In genomic region chr1:1062364-1063163, GRCh38 we compare ENCODE assay signal across 11 cellular contexts. TPM values are rescaled to one million over a fixed set of nuclear protein-coding genes. Genes with fewer than 3 reads are reported as not detected.
DNase-seq lines count a peak whose midpoint lies in the region; ATAC-seq, FAIRE-seq and TF ChIP-seq lines count a peak whose summit lies in the region.
"Had no signal": no experiment of that assay in that cellular context is flagged by ENCODE, and none has a peak within 500 bp of the region (broad histone marks: within the 10 kb centered on the region; RNA-seq: fewer than 3 reads in every experiment).

No MANE protein-coding gene starts in this region.

- H3K36me3 Mint-ChIP-seq in MCF 10A (ENCODE audit: insufficient read depth, unreplicated experiment): no peaks in the 10 kb centered on the region

- POLR2A ChIA-PET in SK-N-SH (lab: Yijun Ruan, JAX) (no interaction called here), GM12878 (lab: Charles Lee) (interaction anchor here (1.0 to 2.7 kb wide), 3 partner anchors 30 to 49 kb away, joined by 3 to 15 read pairs (median 3); partner anchors contain the start of gene ISG15), MCF 10A (lab: Yijun Ruan, JAX) (interaction anchor here (0.9 to 1.9 kb wide), 5 partner anchors 10 to 78 kb away, joined by 3 to 4 read pairs (median 4); partner anchors contain the start of gene HES4)

- H2AK5ac ChIP-seq in trophoblast cell (ENCODE audit: low read length): no peak overlapping the region

- H3K23ac ChIP-seq in trophoblast cell (ENCODE audit: low read length): no peak overlapping the region

- no peak overlapping the region for H4K12ac ChIP-seq in trophoblast cell (ENCODE audit: low read depth, low read length)

- TF ChIP-seq POLR2A in GM12878 (IDR thresholded peaks at IDR 0.05; ENCODE audit: low read depth, low read length): no peak

- in situ Hi-C loops in GM12878 (cut with MboI): loop anchor here (5.0 kb wide), 2 partner anchors 40 to 80 kb away; partner anchors contain the start of genes AGRN and PERM1

- WGBS in SK-N-SH (ENCODE audit: low lambda C conversion rate): 21% methylated on average over 14 of the region's 29 CpGs
- 43% methylated on average over 15 of the region's 29 CpGs for WGBS in GM12878 (ENCODE audit: insufficient coverage, insufficient replicate concordance, low lambda C conversion rate, missing lambda C conversion rate)
- whole genome bisulfite sequencing in trophoblast cell (ENCODE audit: extremely low coverage, insufficient coverage, insufficient read length): no CpG with 5 or more reads among the region's 29 CpGs

- no peak overlapping the region for H2BK12ac ChIP-seq in trophoblast cell (ENCODE audit: low read length)

- H3K9ac ChIP-seq in SK-N-SH: no peak overlapping the region
- H3K9ac ChIP-seq in GM12878 (ENCODE audit: control insufficient read depth, insufficient read depth, low read length): no peak overlapping the region
- no peak overlapping the region for H3K9ac ChIP-seq in trophoblast cell (ENCODE audit: low read length)

- H3K9me2 ChIP-seq in SK-N-SH: no peaks in the 10 kb centered on the region

- peaks cover 11% of the 10 kb centered on the region for H3K79me1 ChIP-seq in trophoblast cell (ENCODE audit: low read length)

- CTCF ChIA-PET in SK-N-SH (lab: Yijun Ruan, JAX): interaction anchor here (0.8 to 15.4 kb wide), 27 partner anchors 10 to 228 kb away, joined by 3 to 216 read pairs (median 5); partner anchors contain the start of genes AGRN, PERM1 and RNF223
- CTCF ChIA-PET in GM12878 (lab: Yijun Ruan, JAX): interaction anchor here (1.3 to 8.7 kb wide), 9 partner anchors 23 to 188 kb away, joined by 4 to 83 read pairs (median 15); partner anchors contain the start of genes ISG15 and PERM1
- CTCF ChIA-PET in MCF 10A (lab: Yijun Ruan, JAX): interaction anchor here (0.6 to 5.8 kb wide), 14 partner anchors 10 to 353 kb away, joined by 3 to 117 read pairs (median 6); partner anchors contain the start of genes AGRN, CCNL2, ISG15 and PERM1

- TF ChIP-seq RAD21 in SK-N-SH (IDR thresholded peaks at IDR 0.05; ENCODE audit: low read length): no peak
- no peak for TF ChIP-seq RAD21 in GM12878 (IDR thresholded peaks at IDR 0.05; ENCODE audit: insufficient read depth, low read depth, low read length)

- H3F3A ChIP-seq in SK-N-SH (replicated peaks; ENCODE audit: insufficient read depth): peaks cover 13% of the 10 kb centered on the region

- no peaks in the 10 kb centered on the region for H3K79me2 ChIP-seq in SK-N-SH (ENCODE audit: insufficient read depth)
- H3K79me2 ChIP-seq in GM12878 (ENCODE audit: control insufficient read depth, insufficient read depth, low read length): no peaks in the 10 kb centered on the region
- no peaks in the 10 kb centered on the region for H3K79me2 ChIP-seq in trophoblast cell (ENCODE audit: control insufficient read depth, insufficient read depth, low read length, poor library complexity)

- peak overlapping the region; percentile 2 for H4K91ac ChIP-seq in trophoblast cell (ENCODE audit: low read depth, low read length)

- no peak overlapping the region for H2AFZ ChIP-seq in SK-N-SH (ENCODE audit: low read depth)
- no peak overlapping the region for H2AFZ ChIP-seq in GM12878 (ENCODE audit: control insufficient read depth, low read depth, low read length)
- no peak overlapping the region for H2AFZ ChIP-seq in trophoblast cell (ENCODE audit: insufficient read depth, low read length, poor library complexity)

- no peaks in the 10 kb centered on the region for H3K9me3 ChIP-seq in SK-N-SH
- no peaks in the 10 kb centered on the region for H3K9me3 ChIP-seq in GM12878 (replicated peaks; ENCODE audit: control insufficient read depth, insufficient read depth, low read length)
- H3K9me3 ChIP-seq in trophoblast cell (ENCODE audit: insufficient read depth, low read depth, low read length): peaks cover 9% of the 10 kb centered on the region
- H3K9me3 ChIP-seq: thyroid gland had no signal

- H3K9me3 Mint-ChIP-seq in MCF 10A (ENCODE audit: unreplicated experiment): no peaks in the 10 kb centered on the region

- BruUV-seq in GM12878 (replicated peaks; lab: Mats Ljungman, UMichigan): no TSS peak
- no TSS peak for BruUV-seq in MCF 10A (replicated peaks; lab: Mats Ljungman, UMichigan)

- no peak overlapping the region for H3K27ac Mint-ChIP-seq in MCF 10A (ENCODE audit: low read depth, unreplicated experiment)

- SMC1A ChIA-PET in GM12878 (lab: Charles Lee; ENCODE audit: uncharacterized antibody, unreplicated experiment): interaction anchor here (0.9 to 2.7 kb wide), 5 partner anchors 23 to 77 kb away, joined by 3 to 24 read pairs (median 11); partner anchors contain the start of gene ISG15

- no peak overlapping the region for H3K14ac ChIP-seq in trophoblast cell (ENCODE audit: low read length)

- no peak overlapping the region for H3K4ac ChIP-seq in trophoblast cell (ENCODE audit: low read depth, low read length)

- no peak overlapping the region for H4K8ac ChIP-seq in trophoblast cell (ENCODE audit: low read depth, low read length)

- H3K36me3 ChIP-seq in SK-N-SH (replicated peaks in 1 of 2; ENCODE audit: control insufficient read depth in 1 of 2, insufficient read depth in 2 of 2, low read length in 1 of 2): no peaks in the 10 kb centered on the region
- no peaks in the 10 kb centered on the region for H3K36me3 ChIP-seq in GM12878 (ENCODE audit: control insufficient read depth in 2 of 2, insufficient read depth in 2 of 2, low read length in 1 of 2)
- H3K36me3 ChIP-seq in trophoblast cell (ENCODE audit: control insufficient read depth in 1 of 2, insufficient read depth in 2 of 2, low read length in 2 of 2): no peaks in the 10 kb centered on the region
- H3K36me3 ChIP-seq: thyroid gland had no signal

- no peak for TF ChIP-seq EP300 in SK-N-SH (IDR thresholded peaks at IDR 0.05; ENCODE audit: borderline replicate concordance in 1 of 2, low read depth in 1 of 2, low read length in 1 of 2)
- TF ChIP-seq EP300 in GM12878 (IDR thresholded peaks at IDR 0.05; ENCODE audit: borderline replicate concordance in 1 of 2, control insufficient read depth in 1 of 2, low read depth in 2 of 2, low read length in 2 of 2): no peak

- no peak for TF ChIP-seq CTCF in SK-N-SH (IDR thresholded peaks at IDR 0.05)
- no peak for TF ChIP-seq CTCF in GM12878 (IDR thresholded peaks at IDR 0.05 in 2 of 3, conservative IDR thresholded peaks at IDR 0.05 in 1 of 3; ENCODE audit: control insufficient read depth in 2 of 3, extremely low read depth in 1 of 3, insufficient read depth in 1 of 3, low read depth in 3 of 3, low read length in 3 of 3)
- no peak for TF ChIP-seq CTCF in MCF 10A (IDR thresholded peaks at IDR 0.05; ENCODE audit: unreplicated experiment)

- H4K20me1 ChIP-seq in SK-N-SH (ENCODE audit: insufficient read depth) (peaks cover 6% of the 10 kb centered on the region; the same call in 1 of the 2 replicates), GM12878 (ENCODE audit: control insufficient read depth, insufficient read depth) (no peaks in the 10 kb centered on the region)

- no peak overlapping the region for H2BK5ac ChIP-seq in trophoblast cell (ENCODE audit: low read depth, low read length, poor library complexity)

- no peak for ATAC-seq in GM12878

- H3K27me3 ChIP-seq in SK-N-SH (ENCODE audit: insufficient read depth): peaks cover 20% of the 10 kb centered on the region; the same call in 1 of the 2 replicates
- no peaks in the 10 kb centered on the region for H3K27me3 ChIP-seq in GM12878 (replicated peaks in 1 of 2; ENCODE audit: control insufficient read depth in 2 of 2, insufficient read depth in 2 of 2, low read length in 1 of 2)
- peaks cover 10% of the 10 kb centered on the region for H3K27me3 ChIP-seq in trophoblast cell (ENCODE audit: insufficient read depth, low read length)
- H3K27me3 ChIP-seq: thyroid gland had no signal

- H3K27ac ChIP-seq in SK-N-SH (ENCODE audit: low read depth in 2 of 2, low read length in 1 of 2) (no peak overlapping the region), GM12878 (ENCODE audit: control insufficient read depth, insufficient read depth) (no peak overlapping the region; the same call in 1 of the 2 replicates), trophoblast cell (ENCODE audit: low read depth, low read length) (no peak overlapping the region)
- H3K27ac ChIP-seq: thyroid gland had no signal

- no peak overlapping the region for H3K4me3 Mint-ChIP-seq in MCF 10A (ENCODE audit: unreplicated experiment)

- peak; percentile 37 for DNase-seq in activated T-cell treated with anti-CD3 and anti-CD28 coated beads, Interleukin-2, amount 50 U/mL, for 1 hour
- DNase-seq in activated T-cell treated with anti-CD3 and anti-CD28 coated beads for 4 hours (no peak), SK-N-SH (peak; percentile 67), GM12878 (ENCODE audit: low read depth, low spot score) (no peak), trophoblast cell (no peak), MCF 10A (ENCODE audit: unreplicated experiment) (no peak), RKO (ENCODE audit: low spot score) (no peak), SW480 (ENCODE audit: low spot score) (no peak)
- DNase-seq: head of caudate nucleus, kidney, thyroid gland had no signal

- H3K18ac ChIP-seq in trophoblast cell (ENCODE audit: low read length): no peak overlapping the region

- RAD21 ChIA-PET in GM12878 (lab: Charles Lee; ENCODE audit: unreplicated experiment): interaction anchor here (0.7 to 3.7 kb wide), 10 partner anchors 23 to 228 kb away, joined by 3 to 58 read pairs (median 10); partner anchors contain the start of genes ISG15 and PERM1

- H2BK120ac ChIP-seq in trophoblast cell (ENCODE audit: insufficient read depth, low read length, poor library complexity): no peak overlapping the region

- no peak for FAIRE-seq in GM12878 (lab: Jason Lieb, UNC)
- FAIRE-seq: kidney had no signal

- no peaks in the 10 kb centered on the region for H3K27me3 Mint-ChIP-seq in MCF 10A (ENCODE audit: insufficient read depth, unreplicated experiment)

- H3K4me1 ChIP-seq in SK-N-SH (ENCODE audit: control insufficient read depth in 1 of 2, insufficient read depth in 2 of 2, low read depth in 1 of 2, low read length in 1 of 2) (peaks cover 0 to 6% of the 10 kb centered on the region in 2 experiments; a peak in 1 of 4 replicates), GM12878 (ENCODE audit: control insufficient read depth, insufficient read depth, low read length) (peaks cover 28% of the 10 kb centered on the region), trophoblast cell (ENCODE audit: control insufficient read depth in 1 of 2, insufficient read depth in 2 of 2, low read length in 2 of 2) (peaks cover 24 to 31% of the 10 kb centered on the region in 2 experiments)

- peaks cover 16% of the 10 kb centered on the region for H3K4me1 Mint-ChIP-seq in MCF 10A (ENCODE audit: insufficient read depth, unreplicated experiment)

- intact Hi-C loops in GM12878 (cut with micrococcal nuclease; ENCODE audit: unreplicated experiment) (loop anchor here (1.0 to 10.0 kb wide), 4 partner anchors 29 to 158 kb away; no protein-coding TSS in a partner anchor), MCF 10A (cut with micrococcal nuclease) (loop anchor here (5.0 kb wide), 1 partner anchor 60 kb away; the partner anchor contains the start of gene HES4)

- H3K4me2 ChIP-seq in SK-N-SH: no peak overlapping the region
- H3K4me2 ChIP-seq in GM12878 (ENCODE audit: control insufficient read depth, insufficient read depth): peak overlapping the region; percentile 78
- no peak overlapping the region for H3K4me2 ChIP-seq in trophoblast cell (ENCODE audit: low read length)

- H3K4me3 ChIP-seq in SK-N-SH (ENCODE audit: low read depth in 2 of 2, low read length in 1 of 2) (no peak overlapping the region), GM12878 (peak overlapping the region; percentile 63), trophoblast cell (ENCODE audit: low read depth, low read length) (no peak overlapping the region)
- H3K4me3 ChIP-seq: thyroid gland had no signal

RNA-seq across cellular contexts. Expression of gene RNF223, which starts 11.5 kb away (rescaled TPM):
- not detected in 2 replicates for polyA plus RNA-seq in SK-N-SH (2012; rRNA removed)
- not detected in 2 replicates for polyA plus RNA-seq in SK-N-SH (2012; cell fraction: cytosol; rRNA removed)
- polyA plus RNA-seq in SK-N-SH (2012; cell fraction: nucleus; rRNA removed): 0.04 TPM in 1 of 2 replicates, not detected in the other
- 0.33 TPM in 1 of 2 replicates, not detected in the other for total RNA-seq in GM12878 (2013; cell fraction: nucleolus; rRNA removed)
- total RNA-seq in GM12878 (2014; rRNA removed): 0.06 TPM in 1 of 2 replicates, not detected in the other
- total RNA-seq in GM12878 (2014; rRNA removed; fragmentation: Illumina TruSeq; extraction: Trizol): not detected in 2 replicates
- total RNA-seq in GM12878 (2021): not detected in 2 replicates
- not detected for polyA plus RNA-seq in GM12878 (2011; ENCODE audit: low read depth)
- not detected in 2 replicates for polyA plus RNA-seq in GM12878 (2011; rRNA removed)
- polyA plus RNA-seq in GM12878 (2011; cell fraction: cytosol; rRNA removed): not detected in 2 replicates
- polyA plus RNA-seq in GM12878 (2011; cell fraction: nucleus; rRNA removed): not detected in 2 replicates
- polyA plus RNA-seq in GM12878 (2012): 0.11 and 0.21 TPM in 2 replicates
- not detected in 2 replicates for polyA plus RNA-seq in GM12878 (2014; fragmentation: Illumina TruSeq; extraction: Trizol)
- polyA plus RNA-seq in GM12878 (2014; fragmentation: Nextera tagmentation; extraction: Ambion mirVana): not detected
- polyA plus RNA-seq in GM12878 (2014; rRNA removed): not detected in 2 replicates
- polyA plus RNA-seq in GM12878 (2016; fragmentation: Nextera tagmentation; extraction: Ambion mirVana): not detected
- polyA minus RNA-seq in GM12878 (2011; rRNA and poly(A)+ RNA removed): not detected in 2 replicates
- not detected in 2 replicates for polyA minus RNA-seq in GM12878 (2011; cell fraction: cytosol; rRNA and poly(A)+ RNA removed)
- not detected in 2 replicates for polyA minus RNA-seq in GM12878 (2011; cell fraction: nucleus; rRNA and poly(A)+ RNA removed)
- polyA plus RNA-seq in trophoblast cell (2013): 3.2 and 3.4 TPM in 2 replicates
- 0.30 and 0.37 TPM in 2 replicates for total RNA-seq in MCF 10A (2022)
- total RNA-seq: thyroid gland had no signal

RNA-seq across cellular contexts. Expression of gene AGRN, which starts 42.6 kb away (rescaled TPM):
- polyA plus RNA-seq in SK-N-SH (2012; rRNA removed): 24.0 and 31.6 TPM in 2 replicates
- 12.6 and 21.4 TPM in 2 replicates for polyA plus RNA-seq in SK-N-SH (2012; cell fraction: cytosol; rRNA removed)
- 141 and 187 TPM in 2 replicates for polyA plus RNA-seq in SK-N-SH (2012; cell fraction: nucleus; rRNA removed)
- 203 and 241 TPM in 2 replicates for total RNA-seq in GM12878 (2013; cell fraction: nucleolus; rRNA removed)
- 10.0 and 11.0 TPM in 2 replicates for total RNA-seq in GM12878 (2014; rRNA removed)
- 3.1 and 3.6 TPM in 2 replicates for total RNA-seq in GM12878 (2014; rRNA removed; fragmentation: Illumina TruSeq; extraction: Trizol)
- 40.4 and 41.8 TPM in 2 replicates for total RNA-seq in GM12878 (2021)
- 16.8 TPM for polyA plus RNA-seq in GM12878 (2011; ENCODE audit: low read depth)
- polyA plus RNA-seq in GM12878 (2011; rRNA removed): 13.3 and 21.7 TPM in 2 replicates
- polyA plus RNA-seq in GM12878 (2011; cell fraction: cytosol; rRNA removed): 32.2 and 37.6 TPM in 2 replicates
- 468 and 475 TPM in 2 replicates for polyA plus RNA-seq in GM12878 (2011; cell fraction: nucleus; rRNA removed)
- 33.2 and 37.4 TPM in 2 replicates for polyA plus RNA-seq in GM12878 (2012)
- polyA plus RNA-seq in GM12878 (2014; fragmentation: Illumina TruSeq; extraction: Trizol): 5.0 and 6.3 TPM in 2 replicates
- polyA plus RNA-seq in GM12878 (2014; fragmentation: Nextera tagmentation; extraction: Ambion mirVana): under 1 TPM; 0.02 TPM
- 23.7 and 25.1 TPM in 2 replicates for polyA plus RNA-seq in GM12878 (2014; rRNA removed)
- under 1 TPM; 0.95 to 0.96 TPM for polyA plus RNA-seq in GM12878 (2016; fragmentation: Nextera tagmentation; extraction: Ambion mirVana)
- 27.1 and 40.5 TPM in 2 replicates for polyA minus RNA-seq in GM12878 (2011; rRNA and poly(A)+ RNA removed)
- 25.4 and 29.5 TPM in 2 replicates for polyA minus RNA-seq in GM12878 (2011; cell fraction: cytosol; rRNA and poly(A)+ RNA removed)
- polyA minus RNA-seq in GM12878 (2011; cell fraction: nucleus; rRNA and poly(A)+ RNA removed): 65.0 and 71.8 TPM in 2 replicates
- polyA plus RNA-seq in trophoblast cell (2013): 92.6 and 100 TPM in 2 replicates
- total RNA-seq in MCF 10A (2022): 286 and 303 TPM in 2 replicates

RNA-seq across cellular contexts. Expression of gene ISG15, which starts 49.3 kb away (rescaled TPM):
- polyA plus RNA-seq in SK-N-SH (2012; rRNA removed): 22.9 and 28.6 TPM in 2 replicates
- 14.3 and 16.1 TPM in 2 replicates for polyA plus RNA-seq in SK-N-SH (2012; cell fraction: cytosol; rRNA removed)
- polyA plus RNA-seq in SK-N-SH (2012; cell fraction: nucleus; rRNA removed): 15.0 and 31.2 TPM in 2 replicates
- total RNA-seq in GM12878 (2013; cell fraction: nucleolus; rRNA removed): 7.8 and 8.2 TPM in 2 replicates
- total RNA-seq in GM12878 (2014; rRNA removed): 357 and 384 TPM in 2 replicates
- total RNA-seq in GM12878 (2014; rRNA removed; fragmentation: Illumina TruSeq; extraction: Trizol): 72.7 and 74.1 TPM in 2 replicates
- total RNA-seq in GM12878 (2021): 282 and 338 TPM in 2 replicates
- 95.7 TPM for polyA plus RNA-seq in GM12878 (2011; ENCODE audit: low read depth)
- 108 and 314 TPM in 2 replicates for polyA plus RNA-seq in GM12878 (2011; rRNA removed)
- polyA plus RNA-seq in GM12878 (2011; cell fraction: cytosol; rRNA removed): 516 and 935 TPM in 2 replicates
- polyA plus RNA-seq in GM12878 (2011; cell fraction: nucleus; rRNA removed): 365 and 403 TPM in 2 replicates
- polyA plus RNA-seq in GM12878 (2012): 362 and 375 TPM in 2 replicates
- polyA plus RNA-seq in GM12878 (2014; fragmentation: Illumina TruSeq; extraction: Trizol): 1.3 and 7.8 TPM in 2 replicates
- polyA plus RNA-seq in GM12878 (2014; fragmentation: Nextera tagmentation; extraction: Ambion mirVana): 100 to 1,000 TPM in 1 of 2 experiments, 10 to 100 TPM in 1; 68.9 to 126 TPM
- polyA plus RNA-seq in GM12878 (2014; rRNA removed): 378 and 409 TPM in 2 replicates
- 100 to 1,000 TPM; 266 to 307 TPM for polyA plus RNA-seq in GM12878 (2016; fragmentation: Nextera tagmentation; extraction: Ambion mirVana)
- polyA minus RNA-seq in GM12878 (2011; rRNA and poly(A)+ RNA removed): 73.1 and 231 TPM in 2 replicates
- 81.3 and 93.7 TPM in 2 replicates for polyA minus RNA-seq in GM12878 (2011; cell fraction: cytosol; rRNA and poly(A)+ RNA removed)
- 59.8 and 76.6 TPM in 2 replicates for polyA minus RNA-seq in GM12878 (2011; cell fraction: nucleus; rRNA and poly(A)+ RNA removed)
- 69.0 and 69.9 TPM in 2 replicates for polyA plus RNA-seq in trophoblast cell (2013)
- 7.4 and 8.8 TPM in 2 replicates for total RNA-seq in MCF 10A (2022)

RNA-seq across cellular contexts. Expression of gene C1orf159, which starts 53.3 kb away (rescaled TPM):
- polyA plus RNA-seq in SK-N-SH (2012; rRNA removed) (10.1 and 10.2 TPM in 2 replicates), GM12878 (2011; rRNA removed) (1.9 and 5.1 TPM in 2 replicates), GM12878 (2014; fragmentation: Illumina TruSeq; extraction: Trizol) (0.24 and 1.3 TPM in 2 replicates), GM12878 (2014; fragmentation: Nextera tagmentation; extraction: Ambion mirVana) (under 1 TPM; 0.11 to 0.44 TPM), GM12878 (2014; rRNA removed) (23.4 TPM in 2 replicates), GM12878 (2016; fragmentation: Nextera tagmentation; extraction: Ambion mirVana) (10 to 100 TPM; 10.9 to 12.1 TPM)
- polyA plus RNA-seq in SK-N-SH (2012; cell fraction: cytosol; rRNA removed): 3.0 and 4.9 TPM in 2 replicates
- 57.7 and 66.0 TPM in 2 replicates for polyA plus RNA-seq in SK-N-SH (2012; cell fraction: nucleus; rRNA removed)
- 49.9 and 52.4 TPM in 2 replicates for total RNA-seq in GM12878 (2013; cell fraction: nucleolus; rRNA removed)
- total RNA-seq in GM12878 (2014; rRNA removed) (12.2 and 16.8 TPM in 2 replicates), GM12878 (2014; rRNA removed; fragmentation: Illumina TruSeq; extraction: Trizol) (2.3 and 3.0 TPM in 2 replicates), GM12878 (2021) (15.5 and 18.7 TPM in 2 replicates), MCF 10A (2022) (15.7 and 18.6 TPM in 2 replicates)
- polyA plus RNA-seq in GM12878 (2011; ENCODE audit: low read depth): 3.3 TPM
- polyA plus RNA-seq in GM12878 (2011; cell fraction: cytosol; rRNA removed): 7.7 and 14.7 TPM in 2 replicates
- 75.7 and 94.5 TPM in 2 replicates for polyA plus RNA-seq in GM12878 (2011; cell fraction: nucleus; rRNA removed)
- polyA plus RNA-seq in GM12878 (2012): 8.7 and 10.2 TPM in 2 replicates
- polyA minus RNA-seq in GM12878 (2011; rRNA and poly(A)+ RNA removed): 2.0 and 6.2 TPM in 2 replicates
- polyA minus RNA-seq in GM12878 (2011; cell fraction: cytosol; rRNA and poly(A)+ RNA removed): 4.1 and 5.5 TPM in 2 replicates
- polyA minus RNA-seq in GM12878 (2011; cell fraction: nucleus; rRNA and poly(A)+ RNA removed): 12.5 and 19.2 TPM in 2 replicates
- 12.1 and 12.5 TPM in 2 replicates for polyA plus RNA-seq in trophoblast cell (2013)

Comparison
In these comparisons a context has a peak if more than half of its experiments do, and no peak if none do; other contexts are left out.
1. DNase-seq: peak in activated T-cell treated with anti-CD3 and anti-CD28 coated beads, Interleukin-2, amount 50 U/mL, for 1 hour (single experiment) and SK-N-SH (single experiment); none in activated T-cell treated with anti-CD3 and anti-CD28 coated beads for 4 hours (single experiment), GM12878 (single experiment), trophoblast cell (0 of 2), MCF 10A (single experiment), RKO (single experiment) and SW480 (single experiment).